ENCODE assay signal across 8 cellular contexts in the genomic region with DNA sequence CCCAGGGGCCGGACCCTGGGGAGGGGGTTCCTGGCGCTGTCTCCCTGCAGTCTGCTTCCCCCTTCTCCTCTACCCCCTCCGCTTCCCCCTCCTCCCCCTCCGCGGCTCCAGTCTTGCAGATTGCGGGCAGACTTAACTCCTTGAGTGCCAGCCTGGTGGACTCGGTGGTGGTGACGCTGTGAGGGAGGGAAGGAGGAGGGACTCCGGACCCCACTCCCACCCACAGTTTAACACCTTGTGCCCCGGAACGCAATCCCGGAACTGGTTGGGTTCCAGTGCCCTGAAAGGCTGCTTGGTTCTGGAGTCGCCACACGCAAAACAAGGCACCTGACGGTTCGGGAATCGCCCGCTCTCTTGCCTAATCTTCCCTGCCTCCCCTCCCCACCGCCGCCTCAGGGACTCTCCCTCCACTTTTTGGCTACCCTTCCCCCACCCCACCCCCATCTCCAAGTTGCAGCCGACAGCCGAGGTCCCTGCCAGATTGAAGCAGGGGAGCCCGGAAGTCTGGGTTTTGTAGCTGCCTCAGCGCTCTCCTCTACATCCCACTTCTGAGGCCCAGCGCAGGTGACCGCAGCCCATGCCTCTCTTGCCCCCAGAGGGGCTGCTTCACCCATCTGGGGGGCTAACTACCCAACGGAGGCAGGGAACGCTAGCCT. TPM values are rescaled to one million over a fixed set of nuclear protein-coding genes. Genes with fewer than 3 reads are reported as not detected.
DNase-seq lines count a peak whose midpoint lies in the region; ATAC-seq and TF ChIP-seq lines count a peak whose summit lies in the region.

No MANE protein-coding gene starts in this region.

- no peak for TF ChIP-seq CTCF in NB4 (IDR thresholded peaks at IDR 0.05; ENCODE audit: low read depth, low read length)

- ATAC-seq in left ventricle myocardium superior (peak; percentile 57), HG03432 (IDR thresholded peaks at IDR 0.05; ENCODE audit: unreplicated experiment) (no peak), HG03342 (IDR thresholded peaks at IDR 0.05; ENCODE audit: unreplicated experiment) (no peak)

- intact Hi-C loops in left ventricle myocardium superior (cut with micrococcal nuclease), result no loop called here

- peak overlapping the region; percentile 65 for H3K4me3 ChIP-seq in NB4 (ENCODE audit: low read depth, low read length)

- TF ChIP-seq POLR2A in NB4 (IDR thresholded peaks at IDR 0.05; ENCODE audit: extremely low read depth, insufficient read length), result no peak

- peak; percentile 83 for DNase-seq in EL
- peak; percentile 96 for DNase-seq in NB4 (ENCODE audit: low read depth)
- peak; percentile 65 for DNase-seq in SW 1271 (lab: John Stamatoyannopoulos, UW)
- peak; percentile 91 for DNase-seq in amniotic epithelial cell (ENCODE audit: low read depth)
- DNase-seq in left ventricle myocardium superior, result peak; percentile 84
- peak; percentile 79 for DNase-seq in pons (ENCODE audit: low spot score)

RNA-seq across cellular contexts. Expression of a gene that starts 3.9 kb away (rescaled TPM):
- 44.7 TPM for total RNA-seq in left ventricle myocardium superior

RNA-seq across cellular contexts. Expression of a gene that starts 26.5 kb away (rescaled TPM):
- total RNA-seq in left ventricle myocardium superior, result not detected

RNA-seq across cellular contexts. Expression of a gene that starts 41.9 kb away (rescaled TPM):
- total RNA-seq in left ventricle myocardium superior, result not detected

RNA-seq across cellular contexts. Expression of a gene that starts 45.9 kb away (rescaled TPM):
- total RNA-seq in left ventricle myocardium superior, result not detected
